18 cellular contexts compared by ENCODE assay signal in genomic region chr3:123783811-123784210, GRCh38.
DNase-seq lines count a peak whose midpoint lies in the region; ATAC-seq and TF ChIP-seq lines count a peak whose summit lies in the region.
"Had no signal": no experiment of that assay in that cellular context is flagged by ENCODE, and none has a peak within 500 bp of the region (broad histone marks: within the 10 kb centered on the region; RNA-seq: fewer than 3 reads in every experiment).

No MANE protein-coding gene starts in this region.

- H3K27me3 ChIP-seq in naive thymus-derived CD4-positive, alpha-beta T cell (ENCODE audit: control insufficient read depth in 2 of 2, insufficient read depth in 2 of 2, low read length in 2 of 2): no peaks in the 10 kb centered on the region
- H3K27me3 ChIP-seq: gastrocnemius medialis, neutrophil had no signal

- H3K36me3 Mint-ChIP-seq in naive thymus-derived CD4-positive, alpha-beta T cell: no peaks in the 10 kb centered on the region
- H3K36me3 Mint-ChIP-seq: CD8-positive, alpha-beta T cell had no signal

- POLR2A ChIA-PET in naive thymus-derived CD4-positive, alpha-beta T cell (lab: Charles Lee): no interaction called here

- no peak overlapping the region for H3K27ac Mint-ChIP-seq in naive thymus-derived CD4-positive, alpha-beta T cell
- H3K27ac Mint-ChIP-seq: CD8-positive, alpha-beta T cell had no signal

- DNase-seq in EH (ENCODE audit: low read depth) (peak; percentile 51), left lobe of liver (ENCODE audit: low spot score) (no peak), pulmonary artery endothelial cell (ENCODE audit: low read depth, low spot score) (peak; percentile 56), NCI-H2107 (lab: John Stamatoyannopoulos, UW) (no peak), GOT3 (lab: John Stamatoyannopoulos, UW) (no peak), NK-92 (lab: John Stamatoyannopoulos, UW; ENCODE audit: unreplicated experiment) (no peak)
- no peak for DNase-seq in naive thymus-derived CD4-positive, alpha-beta T cell
- DNase-seq: activated CD4-positive, alpha-beta T cell treated with anti-CD3 and anti-CD28 coated beads for 48 hours; activated naive CD4-positive, alpha-beta T cell treated with anti-CD3 and anti-CD28 coated beads, Interleukin-2, amount 50 U/mL, for 16 hours; aorta; CD8-positive, alpha-beta T cell; DND-41; gastrocnemius medialis; NCI-H510A treated with DMSO at 0.1 percent for 48 hours had no signal

- peak; percentile 37 for ATAC-seq in left lobe of liver
- ATAC-seq in naive thymus-derived CD4-positive, alpha-beta T cell: no peak
- ATAC-seq: CD8-positive, alpha-beta T cell; gastrocnemius medialis; HCT116 had no signal

- TF ChIP-seq CTCF in VCaP (conservative IDR thresholded peaks at IDR 0.05): no peak

- peaks cover 0 to 2% (median 0%) of the 10 kb centered on the region in 7 donors for H3K4me1 Mint-ChIP-seq in naive thymus-derived CD4-positive, alpha-beta T cell
- H3K4me1 Mint-ChIP-seq: central memory CD8-positive, alpha-beta T cell had no signal

- intact Hi-C loops in naive thymus-derived CD4-positive, alpha-beta T cell (cut with micrococcal nuclease): no loop called here

- peaks cover 0 to 21% (median 3%) of the 10 kb centered on the region in 5 donors for H3K27me3 Mint-ChIP-seq in naive thymus-derived CD4-positive, alpha-beta T cell

- H3K27ac ChIP-seq in VCaP: peak overlapping the region; percentile 65
- H3K27ac ChIP-seq in naive thymus-derived CD4-positive, alpha-beta T cell (ENCODE audit: low read depth, low read length): no peak overlapping the region
- H3K27ac ChIP-seq: gastrocnemius medialis, neutrophil had no signal

- H3K4me3 Mint-ChIP-seq in naive thymus-derived CD4-positive, alpha-beta T cell: no peak overlapping the region
- H3K4me3 Mint-ChIP-seq: CD8-positive, alpha-beta T cell; central memory CD8-positive, alpha-beta T cell had no signal

- no peaks in the 10 kb centered on the region for H3K9me3 ChIP-seq in naive thymus-derived CD4-positive, alpha-beta T cell (ENCODE audit: control insufficient read depth in 2 of 3, low read length in 3 of 3)
- H3K9me3 ChIP-seq: gastrocnemius medialis, neutrophil had no signal

- H3K4me1 ChIP-seq in naive thymus-derived CD4-positive, alpha-beta T cell (ENCODE audit: control insufficient read depth in 2 of 2, insufficient read depth in 2 of 2, low read length in 2 of 2): no peaks in the 10 kb centered on the region

- CTCF ChIA-PET in naive thymus-derived CD4-positive, alpha-beta T cell (lab: Charles Lee): no interaction called here

- no peak overlapping the region for H3K4me3 ChIP-seq in naive thymus-derived CD4-positive, alpha-beta T cell (ENCODE audit: low read length)
- H3K4me3 ChIP-seq: gastrocnemius medialis had no signal

- H3K9me3 Mint-ChIP-seq in naive thymus-derived CD4-positive, alpha-beta T cell: no peaks in the 10 kb centered on the region
- H3K9me3 Mint-ChIP-seq: CD8-positive, alpha-beta T cell; central memory CD8-positive, alpha-beta T cell had no signal

- H3K36me3 ChIP-seq in naive thymus-derived CD4-positive, alpha-beta T cell (ENCODE audit: control insufficient read depth in 2 of 3, insufficient read depth in 3 of 3, low read length in 3 of 3): no peaks in the 10 kb centered on the region
- H3K36me3 ChIP-seq: gastrocnemius medialis, neutrophil had no signal

Comparison
In these comparisons a context has a peak if more than half of its experiments do, and no peak if none do; other contexts are left out.
1. DNase-seq: peak in EH (single experiment) and pulmonary artery endothelial cell (single experiment); none in left lobe of liver (single experiment), NCI-H2107 (single experiment), GOT3 (single experiment), naive thymus-derived CD4-positive, alpha-beta T cell (0 of 9) and NK-92 (single experiment).